In the genomic region with DNA sequence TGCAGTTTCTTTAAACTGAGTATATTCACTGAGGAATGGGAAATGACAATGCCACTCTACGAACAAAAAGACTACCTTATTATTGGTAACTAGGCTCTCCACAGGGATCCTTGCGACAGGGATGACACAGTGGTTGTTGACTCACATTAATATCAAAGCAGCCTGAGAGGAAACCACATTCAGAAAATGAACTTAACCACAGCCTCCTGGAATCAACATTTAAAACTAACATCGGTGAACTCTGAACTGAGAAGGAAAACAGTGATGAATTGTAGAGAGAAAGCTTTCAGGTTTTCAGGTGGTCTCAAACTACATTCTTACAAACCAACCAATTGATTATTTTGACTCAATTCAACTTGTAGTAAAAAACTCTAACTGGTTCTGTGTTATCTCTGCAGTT, we compare ENCODE assay signal across 8 cellular contexts.
A peak's percentile ranks its signal among the peaks of the same experiment; 100 is the strongest.
DNase-seq lines count a peak whose midpoint lies in the region; ATAC-seq lines count a peak whose summit lies in the region.

No MANE protein-coding gene starts in this region.

- no peaks in the 10 kb centered on the region for H3K9me3 ChIP-seq in naive thymus-derived CD4-positive, alpha-beta T cell (ENCODE audit: control insufficient read depth in 2 of 3, low read length in 3 of 3)

- peak overlapping the region; percentile 58 for H3K27ac ChIP-seq in naive thymus-derived CD4-positive, alpha-beta T cell (ENCODE audit: low read depth, low read length)

- H3K27me3 Mint-ChIP-seq in activated naive CD4-positive, alpha-beta T cell treated with anti-CD3 and anti-CD28 coated beads for 36 hours (ENCODE audit: low read depth): no peaks in the 10 kb centered on the region
- no peaks in the 10 kb centered on the region for H3K27me3 Mint-ChIP-seq in naive thymus-derived CD4-positive, alpha-beta T cell

- CTCF ChIA-PET in activated naive CD4-positive, alpha-beta T cell treated with anti-CD3 and anti-CD28 coated beads for 36 hours (lab: Charles Lee): interaction anchor here (0.5 to 3.1 kb wide), 12 partner anchors 27 to 380 kb away, joined by 3 to 15 read pairs (median 4); partner anchors contain the start of gene MAML2
- CTCF ChIA-PET in naive thymus-derived CD4-positive, alpha-beta T cell (lab: Charles Lee): interaction anchor here (0.8 to 4.9 kb wide), 6 partner anchors 9 to 328 kb away, joined by 3 to 71 read pairs (median 3); partner anchors contain the start of gene MAML2

- peaks cover 61% of the 10 kb centered on the region for H3K4me1 Mint-ChIP-seq in activated naive CD4-positive, alpha-beta T cell treated with anti-CD3 and anti-CD28 coated beads for 36 hours (ENCODE audit: low read depth)
- H3K4me1 Mint-ChIP-seq in naive thymus-derived CD4-positive, alpha-beta T cell: peaks cover 5 to 48% (median 20%) of the 10 kb centered on the region in 7 donors

- no peaks in the 10 kb centered on the region for H3K36me3 ChIP-seq in naive thymus-derived CD4-positive, alpha-beta T cell (ENCODE audit: control insufficient read depth in 2 of 3, insufficient read depth in 3 of 3, low read length in 3 of 3)

- H3K9me3 Mint-ChIP-seq in activated naive CD4-positive, alpha-beta T cell treated with anti-CD3 and anti-CD28 coated beads for 36 hours: no peaks in the 10 kb centered on the region
- no peaks in the 10 kb centered on the region for H3K9me3 Mint-ChIP-seq in naive thymus-derived CD4-positive, alpha-beta T cell

- POLR2A ChIA-PET in naive thymus-derived CD4-positive, alpha-beta T cell (lab: Charles Lee): interaction anchor here (0.7 to 3.8 kb wide), 14 partner anchors 9 to 1040 kb away, joined by 3 to 26 read pairs (median 5); partner anchors contain the start of genes CCDC82, CWC15, JRKL and KDM4D

- no peaks in the 10 kb centered on the region for H3K36me3 Mint-ChIP-seq in activated naive CD4-positive, alpha-beta T cell treated with anti-CD3 and anti-CD28 coated beads for 36 hours (ENCODE audit: low read depth)
- peaks cover 0 to 2% (median 0%) of the 10 kb centered on the region in 5 donors for H3K36me3 Mint-ChIP-seq in naive thymus-derived CD4-positive, alpha-beta T cell

- peaks cover 39 to 52% of the 10 kb centered on the region in 2 donors for H3K4me1 ChIP-seq in naive thymus-derived CD4-positive, alpha-beta T cell (ENCODE audit: control insufficient read depth in 2 of 2, insufficient read depth in 2 of 2, low read length in 2 of 2)

- ATAC-seq in activated CD4-positive, CD25-positive, alpha-beta regulatory T cell treated with anti-CD3 and anti-CD28 coated beads, Interleukin-2, amount 50 U/mL, for 24 hours: peak; percentile 66 to 74
- ATAC-seq in naive thymus-derived CD4-positive, alpha-beta T cell: peak; percentile 66
- ATAC-seq in GM19328 (IDR thresholded peaks at IDR 0.05; ENCODE audit: unreplicated experiment): no peak
- no peak for ATAC-seq in GM19035 (IDR thresholded peaks at IDR 0.05; ENCODE audit: unreplicated experiment)

- H3K27me3 ChIP-seq in naive thymus-derived CD4-positive, alpha-beta T cell (ENCODE audit: control insufficient read depth in 2 of 2, insufficient read depth in 2 of 2, low read length in 2 of 2): no peaks in the 10 kb centered on the region

- no peak for DNase-seq in activated CD4-positive, CD25-positive, alpha-beta regulatory T cell (lab: John Stamatoyannopoulos, UW)
- DNase-seq in KG1 (lab: John Stamatoyannopoulos, UW): peak; percentile 44
- peak; percentile 75 for DNase-seq in activated naive CD4-positive, alpha-beta T cell treated with anti-CD3 and anti-CD28 coated beads for 36 hours
- peak in 7 of 9 donors; percentile 61 to 80 (median 79) for DNase-seq in naive thymus-derived CD4-positive, alpha-beta T cell
- no peak for DNase-seq in mucosa of gallbladder (ENCODE audit: low spot score)

- peak overlapping the region; percentile 22 for H3K4me3 ChIP-seq in naive thymus-derived CD4-positive, alpha-beta T cell (ENCODE audit: low read length)

- H3K27ac Mint-ChIP-seq in activated naive CD4-positive, alpha-beta T cell treated with anti-CD3 and anti-CD28 coated beads for 36 hours: peak overlapping the region; percentile 72
- H3K27ac Mint-ChIP-seq in naive thymus-derived CD4-positive, alpha-beta T cell: peak overlapping the region in 6 of 9 donors; percentile 85 to 98 (median 96)

- peak overlapping the region; percentile 53 for H3K4me3 Mint-ChIP-seq in activated naive CD4-positive, alpha-beta T cell treated with anti-CD3 and anti-CD28 coated beads for 36 hours
- H3K4me3 Mint-ChIP-seq in naive thymus-derived CD4-positive, alpha-beta T cell: peak overlapping the region; percentile 58 to 87 (median 72)

- intact Hi-C loops in activated naive CD4-positive, alpha-beta T cell treated with anti-CD3 and anti-CD28 coated beads for 36 hours (cut with micrococcal nuclease): loop anchor here (1.0 to 10.0 kb wide), 7 partner anchors 48 to 779 kb away; partner anchors contain the start of genes JRKL and SESN3
- intact Hi-C loops in naive thymus-derived CD4-positive, alpha-beta T cell (cut with micrococcal nuclease): loop anchor here (5.0 kb wide), 5 partner anchors 92 to 862 kb away; partner anchors contain the start of genes CEP57 (in 1 of the 2) and MTMR2 (in 1 of the 2)

Comparison
In these comparisons a context has a peak if more than half of its experiments do, and no peak if none do; other contexts are left out.
1. ATAC-seq: peak in activated CD4-positive, CD25-positive, alpha-beta regulatory T cell treated with anti-CD3 and anti-CD28 coated beads, Interleukin-2, amount 50 U/mL, for 24 hours (2 of 2) and naive thymus-derived CD4-positive, alpha-beta T cell (single experiment); none in GM19328 (single experiment) and GM19035 (single experiment).
2. DNase-seq: peak in KG1 (single experiment), activated naive CD4-positive, alpha-beta T cell treated with anti-CD3 and anti-CD28 coated beads for 36 hours (single experiment) and naive thymus-derived CD4-positive, alpha-beta T cell (7 of 9); none in activated CD4-positive, CD25-positive, alpha-beta regulatory T cell (0 of 4) and mucosa of gallbladder (single experiment).